In the genomic region with DNA sequence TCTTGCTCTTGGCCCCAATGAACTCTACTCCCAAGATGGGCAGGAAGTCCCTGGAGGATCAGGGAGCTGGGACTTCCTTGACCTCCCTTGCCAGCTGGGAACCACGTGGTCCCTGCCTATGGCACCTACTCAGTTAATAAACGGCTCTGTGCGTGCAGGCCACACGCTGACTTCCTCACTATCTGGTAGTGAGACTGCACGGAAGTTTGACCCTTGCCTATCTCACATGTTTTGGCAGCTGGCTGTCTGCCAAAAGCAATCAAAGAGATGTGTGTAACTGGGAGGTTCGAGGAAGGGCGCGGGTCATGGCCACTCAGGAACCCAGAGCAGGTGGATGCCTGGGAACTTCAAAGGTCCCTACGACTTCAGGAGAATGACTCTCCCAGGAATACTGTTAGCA, we compare ENCODE assay signal across 10 cellular contexts. TPM values are rescaled to one million over a fixed set of nuclear protein-coding genes. Genes with fewer than 3 reads are reported as not detected.
DNase-seq lines count a peak whose midpoint lies in the region; ATAC-seq and TF ChIP-seq lines count a peak whose summit lies in the region.
"Had no signal": no experiment of that assay in that cellular context is flagged by ENCODE, and none has a peak within 500 bp of the region (broad histone marks: within the 10 kb centered on the region; RNA-seq: fewer than 3 reads in every experiment).

No MANE protein-coding gene starts in this region.

- no peaks in the 10 kb centered on the region for H3K9me3 Mint-ChIP-seq in progenitor cell of endocrine pancreas (ENCODE audit: low read depth)
- H3K9me3 Mint-ChIP-seq: activated naive CD4-positive, alpha-beta T cell treated with anti-CD3 and anti-CD28 coated beads, Interleukin-2, amount 50 U/mL, for 24 hours had no signal

- no peak for TF ChIP-seq CTCF in progenitor cell of endocrine pancreas (IDR thresholded peaks at IDR 0.05; ENCODE audit: unreplicated experiment)
- no peak for TF ChIP-seq CTCF in foreskin keratinocyte (conservative IDR thresholded peaks at IDR 0.05)

- ATAC-seq in foreskin keratinocyte (no peak), HG02798 (IDR thresholded peaks at IDR 0.05; ENCODE audit: poor library complexity, unreplicated experiment) (no peak)

- H3K27ac Mint-ChIP-seq in progenitor cell of endocrine pancreas = peak overlapping the region; percentile 65
- H3K27ac Mint-ChIP-seq: activated naive CD4-positive, alpha-beta T cell treated with anti-CD3 and anti-CD28 coated beads, Interleukin-2, amount 50 U/mL, for 24 hours had no signal

- no peak overlapping the region for H2BK120ac ChIP-seq in neuronal stem cell (ENCODE audit: low read depth, low read length)

- no CpG with 5 or more reads among the region's 9 CpGs for WGBS in neuronal stem cell (ENCODE audit: extremely low coverage in 2 of 2, insufficient read length in 2 of 2, insufficient replicate concordance in 1 of 2), 2 donors

- no peak overlapping the region for H3K14ac ChIP-seq in neuronal stem cell (ENCODE audit: low read length)

- H3K9ac ChIP-seq in neuronal stem cell (ENCODE audit: low read depth, low read length, poor library complexity) = no peak overlapping the region

- peaks cover 14% of the 10 kb centered on the region for H3K79me1 ChIP-seq in neuronal stem cell (ENCODE audit: low read depth, low read length)

- no peak overlapping the region for H2BK12ac ChIP-seq in neuronal stem cell (ENCODE audit: low read length)

- no peak overlapping the region for H3K4me2 ChIP-seq in neuronal stem cell (ENCODE audit: insufficient read depth, low read length, poor library complexity, severe bottlenecking)

- no peak overlapping the region for H3K18ac ChIP-seq in neuronal stem cell (ENCODE audit: low read length)

- peaks cover 0 to 2% of the 10 kb centered on the region in 2 donors for H3K9me3 ChIP-seq in neuronal stem cell (replicated peaks in 1 of 2; ENCODE audit: control insufficient read depth in 2 of 2, insufficient read depth in 1 of 2, low read depth in 1 of 2, low read length in 2 of 2)

- H2AFZ ChIP-seq in neuronal stem cell (ENCODE audit: low read length) = no peak overlapping the region

- H3K27ac ChIP-seq in foreskin keratinocyte = no peak overlapping the region
- H3K27ac ChIP-seq in neuronal stem cell (replicated peaks; ENCODE audit: low read length) = no peak overlapping the region

- H4K91ac ChIP-seq in neuronal stem cell (ENCODE audit: low read depth, low read length, poor library complexity) = no peak overlapping the region

- peak; percentile 57 for DNase-seq in DMS153 treated with DMSO at 0.1 percent for 48 hours (lab: John Stamatoyannopoulos, UW; ENCODE audit: unreplicated experiment)
- peak; percentile 64 for DNase-seq in NCI-H510A treated with DMSO at 0.1 percent for 48 hours (lab: John Stamatoyannopoulos, UW)
- peak; percentile 43 for DNase-seq in fibroblast of gingiva (ENCODE audit: low read depth)
- DNase-seq in progenitor cell of endocrine pancreas (ENCODE audit: low spot score, unreplicated experiment) = no peak
- no peak for DNase-seq in foreskin keratinocyte
- DNase-seq in DMS53 (lab: John Stamatoyannopoulos, UW) = no peak
- DNase-seq in neuronal stem cell (ENCODE audit: low spot score) = no peak
- DNase-seq: NCI-H345 had no signal

- H3K4me1 ChIP-seq in foreskin keratinocyte = no peaks in the 10 kb centered on the region
- no peaks in the 10 kb centered on the region for H3K4me1 ChIP-seq in neuronal stem cell (ENCODE audit: control insufficient read depth in 2 of 2, insufficient read depth in 1 of 2, low read depth in 1 of 2, low read length in 2 of 2)

- H2AK5ac ChIP-seq in neuronal stem cell (ENCODE audit: low read depth, low read length) = no peak overlapping the region

- H3K36me3 Mint-ChIP-seq in progenitor cell of endocrine pancreas (ENCODE audit: insufficient read depth) = peaks cover 10% of the 10 kb centered on the region

- H2BK5ac ChIP-seq in neuronal stem cell (ENCODE audit: low read length) = no peak overlapping the region

- H3K23ac ChIP-seq in neuronal stem cell (ENCODE audit: low read depth, low read length, poor library complexity) = no peak overlapping the region

- no peaks in the 10 kb centered on the region for H3K27me3 ChIP-seq in foreskin keratinocyte
- H3K27me3 ChIP-seq in neuronal stem cell (ENCODE audit: control insufficient read depth in 3 of 3, insufficient read depth in 3 of 3, low read depth in 1 of 3, low read length in 3 of 3) = no peaks in the 10 kb centered on the region

- H2BK15ac ChIP-seq in neuronal stem cell (ENCODE audit: low read length) = no peak overlapping the region

- no peak overlapping the region for H3K4me3 Mint-ChIP-seq in progenitor cell of endocrine pancreas (ENCODE audit: low read depth)
- H3K4me3 Mint-ChIP-seq: activated naive CD4-positive, alpha-beta T cell treated with anti-CD3 and anti-CD28 coated beads, Interleukin-2, amount 50 U/mL, for 24 hours had no signal

- H3K27me3 Mint-ChIP-seq in progenitor cell of endocrine pancreas = no peaks in the 10 kb centered on the region
- H3K27me3 Mint-ChIP-seq: activated naive CD4-positive, alpha-beta T cell treated with anti-CD3 and anti-CD28 coated beads, Interleukin-2, amount 50 U/mL, for 24 hours had no signal

- H3K4me3 ChIP-seq in neuronal stem cell (ENCODE audit: low read length in 2 of 2) = no peak overlapping the region

- no peaks in the 10 kb centered on the region for H3K4me1 Mint-ChIP-seq in progenitor cell of endocrine pancreas (ENCODE audit: low read depth)
- H3K4me1 Mint-ChIP-seq: activated naive CD4-positive, alpha-beta T cell treated with anti-CD3 and anti-CD28 coated beads, Interleukin-2, amount 50 U/mL, for 24 hours had no signal

- H4K8ac ChIP-seq in neuronal stem cell (ENCODE audit: low read depth, low read length) = no peak overlapping the region

- H3K4ac ChIP-seq in neuronal stem cell (ENCODE audit: low read length) = no peak overlapping the region

- peaks cover 60 to 72% of the 10 kb centered on the region in 2 donors for H3K36me3 ChIP-seq in neuronal stem cell (replicated peaks in 1 of 2; ENCODE audit: control insufficient read depth in 2 of 2, insufficient read depth in 2 of 2, low read length in 2 of 2)

RNA-seq across cellular contexts. Expression of a gene that starts 57.9 kb away (rescaled TPM):
- total RNA-seq in progenitor cell of endocrine pancreas = 19.0 and 20.8 TPM in 2 replicates
- total RNA-seq in foreskin keratinocyte = 4.7 and 45.5 TPM in 2 replicates
- polyA plus RNA-seq in foreskin keratinocyte = 4.3 and 44.3 TPM in 2 replicates
- polyA plus RNA-seq in neuronal stem cell (2013, experiment 1 of 2) = 1.5 TPM
- 2.0 TPM for polyA plus RNA-seq in neuronal stem cell (2013, experiment 2 of 2)

Comparison
In these comparisons a context has a peak if more than half of its experiments do, and no peak if none do; other contexts are left out.
1. DNase-seq: peak in DMS153 treated with DMSO at 0.1 percent for 48 hours (single experiment), NCI-H510A treated with DMSO at 0.1 percent for 48 hours (single experiment) and fibroblast of gingiva (single experiment); none in progenitor cell of endocrine pancreas (single experiment), foreskin keratinocyte (0 of 2), DMS53 (single experiment) and neuronal stem cell (single experiment).